8 cellular contexts compared by ENCODE assay signal in the genomic region with DNA sequence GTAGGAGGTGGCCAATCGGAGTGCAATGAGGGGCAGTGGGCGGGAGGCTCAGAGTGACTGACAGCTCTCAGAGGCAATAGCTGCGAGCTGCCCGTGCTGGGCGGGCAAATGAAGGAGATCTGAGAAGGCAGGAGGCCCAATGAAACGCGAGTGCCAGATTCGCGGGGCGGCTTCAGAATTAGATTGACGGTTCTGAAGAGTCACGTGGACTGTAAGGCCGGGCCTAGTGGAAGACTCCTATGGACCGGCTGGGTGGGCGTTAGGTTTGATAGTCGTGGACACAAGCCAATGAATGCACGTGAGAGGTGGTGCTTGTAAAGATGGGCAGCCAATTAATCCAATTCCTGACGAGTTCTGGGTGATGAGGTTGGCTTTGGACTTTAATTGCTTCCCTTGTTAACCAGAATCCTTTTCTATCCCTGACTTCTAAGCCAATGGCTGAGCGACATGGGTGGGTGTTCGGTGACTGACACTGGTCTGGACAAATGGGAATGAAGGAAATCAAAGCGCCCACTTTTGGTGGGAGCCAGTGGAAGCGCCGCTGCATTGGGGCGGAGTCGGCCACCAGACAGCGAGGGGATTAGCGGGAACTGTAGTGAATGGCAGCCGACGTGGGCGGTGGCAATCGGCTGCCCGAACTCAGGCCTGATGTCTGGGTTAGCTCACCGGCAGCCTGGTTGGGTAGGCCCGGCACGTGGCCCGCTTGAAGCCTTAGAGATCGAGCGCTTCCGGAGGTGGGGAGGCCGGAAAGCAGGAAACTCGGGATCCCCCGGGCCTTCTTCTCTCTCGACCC. TPM values are rescaled to one million over a fixed set of nuclear protein-coding genes. Genes with fewer than 3 reads are reported as not detected.
DNase-seq lines count a peak whose midpoint lies in the region; ATAC-seq and TF ChIP-seq lines count a peak whose summit lies in the region.

No MANE protein-coding gene starts in this region.

- peaks cover 7% of the 10 kb centered on the region for H3K36me3 Mint-ChIP-seq in neural crest cell (ENCODE audit: low read depth)

- peaks cover 37% of the 10 kb centered on the region for H4K20me1 ChIP-seq in MM.1S (ENCODE audit: insufficient read depth, low read length)

- peaks cover 7% of the 10 kb centered on the region; the same call in 1 of the 2 replicates for H3K27me3 ChIP-seq in MM.1S (replicated peaks; ENCODE audit: insufficient read depth, low read length)

- H2AFZ ChIP-seq in MM.1S (ENCODE audit: low read length) = peak overlapping the region; percentile 73

- peaks cover 40% of the 10 kb centered on the region for H3K79me2 ChIP-seq in MM.1S (ENCODE audit: low read length)

- H3K9me3 ChIP-seq in MM.1S (replicated peaks; ENCODE audit: insufficient read depth, low read length) = no peaks in the 10 kb centered on the region

- H3K4me3 ChIP-seq in MM.1S (ENCODE audit: low read length) = peak overlapping the region; percentile 31; the same call in 1 of the 2 replicates

- H3K27ac ChIP-seq in MM.1S (ENCODE audit: low read length) = peak overlapping the region; percentile 14; the same call in 1 of the 2 replicates

- no peaks in the 10 kb centered on the region for H3K9me2 ChIP-seq in MM.1S (replicated peaks; ENCODE audit: insufficient read depth, low read length)

- peaks cover 34% of the 10 kb centered on the region for H3K4me1 Mint-ChIP-seq in neural crest cell
- H3K4me1 Mint-ChIP-seq in stimulated activated naive CD8-positive, alpha-beta T cell treated with anti-CD3 and anti-CD28 coated beads, Interleukin-15, amount 100 ng/mL, for 72 hours = peaks cover 55% of the 10 kb centered on the region

- DNase-seq in GDM1 (lab: John Stamatoyannopoulos, UW) = peak; percentile 100
- peak; percentile 100 for DNase-seq in HCEC 1CT
- peak; percentile 100 for DNase-seq in MM.1S
- DNase-seq in SHP77 (lab: John Stamatoyannopoulos, UW) = peak; percentile 99 to 100
- DNase-seq in activated gamma-delta T cell (lab: John Stamatoyannopoulos, UW) = peak; percentile 72
- peak; percentile 100 for DNase-seq in fibroblast of the conjunctiva (ENCODE audit: low read depth)
- DNase-seq in neural crest cell (ENCODE audit: low read depth, low spot score) = peak; percentile 96
- DNase-seq in stimulated activated naive CD8-positive, alpha-beta T cell treated with anti-CD3 and anti-CD28 coated beads, Interleukin-15, amount 100 ng/mL, for 72 hours = peak; percentile 99 to 100

- peak overlapping the region; percentile 48 for H3K4me2 ChIP-seq in MM.1S (ENCODE audit: low read depth, low read length)

- peaks cover 2% of the 10 kb centered on the region for H3K9me3 Mint-ChIP-seq in neural crest cell
- peaks cover 0 to 7% of the 10 kb centered on the region in 2 donors for H3K9me3 Mint-ChIP-seq in stimulated activated naive CD8-positive, alpha-beta T cell treated with anti-CD3 and anti-CD28 coated beads, Interleukin-15, amount 100 ng/mL, for 72 hours

- ATAC-seq in stimulated activated naive CD8-positive, alpha-beta T cell treated with anti-CD3 and anti-CD28 coated beads, Interleukin-15, amount 100 ng/mL, for 72 hours = peak; percentile 93

- peak overlapping the region; percentile 2; the same call in 1 of the 2 replicates for H3K9ac ChIP-seq in MM.1S (ENCODE audit: low read length)

- H3K4me3 Mint-ChIP-seq in neural crest cell = peak overlapping the region; percentile 94
- peak overlapping the region; percentile 81 for H3K4me3 Mint-ChIP-seq in stimulated activated naive CD8-positive, alpha-beta T cell treated with anti-CD3 and anti-CD28 coated beads, Interleukin-15, amount 100 ng/mL, for 72 hours

- H3K36me3 ChIP-seq in MM.1S (replicated peaks; ENCODE audit: insufficient read depth, low read length) = peaks cover 17% of the 10 kb centered on the region

- no peaks in the 10 kb centered on the region for H3F3A ChIP-seq in MM.1S (ENCODE audit: insufficient read depth, low read length)

- H3K4me1 ChIP-seq in MM.1S (ENCODE audit: low read length) = peaks cover 10% of the 10 kb centered on the region

- H3K27ac Mint-ChIP-seq in neural crest cell (ENCODE audit: unreplicated experiment) = no peak overlapping the region
- peak overlapping the region; percentile 95 to 96 for H3K27ac Mint-ChIP-seq in stimulated activated naive CD8-positive, alpha-beta T cell treated with anti-CD3 and anti-CD28 coated beads, Interleukin-15, amount 100 ng/mL, for 72 hours

- H3K27me3 Mint-ChIP-seq in neural crest cell (ENCODE audit: low read depth) = peaks cover 14% of the 10 kb centered on the region
- H3K27me3 Mint-ChIP-seq in stimulated activated naive CD8-positive, alpha-beta T cell treated with anti-CD3 and anti-CD28 coated beads, Interleukin-15, amount 100 ng/mL, for 72 hours = no peaks in the 10 kb centered on the region

- TF ChIP-seq CTCF in MM.1S (IDR thresholded peaks at IDR 0.05; ENCODE audit: low read length) (no peak), neural crest cell (conservative IDR thresholded peaks at IDR 0.05) (no peak)

RNA-seq across cellular contexts. Expression of a gene that starts 0.5 kb away (rescaled TPM):
- total RNA-seq in neural crest cell = 678 and 690 TPM in 2 replicates

RNA-seq across cellular contexts. Expression of a gene that starts 8.4 kb away (rescaled TPM):
- total RNA-seq in neural crest cell = 1.2 and 1.6 TPM in 2 replicates

RNA-seq across cellular contexts. Expression of a gene that starts 32.2 kb away (rescaled TPM):
- total RNA-seq in neural crest cell = 65.9 and 70.3 TPM in 2 replicates

RNA-seq across cellular contexts. Expression of a gene that starts 34.5 kb away (rescaled TPM):
- 72.2 and 73.2 TPM in 2 replicates for total RNA-seq in neural crest cell

RNA-seq across cellular contexts. Expression of a gene that starts 38.9 kb away (rescaled TPM):
- not detected in 2 replicates for total RNA-seq in neural crest cell

Comparison
In these comparisons a context has a peak if more than half of its experiments do, and no peak if none do; other contexts are left out.
1. Peak in every context shown above with its lines: DNase-seq, ATAC-seq, H3K4me3 ChIP-seq and H3K27ac ChIP-seq.